Comparison of ENCODE assay signal across 1 cellular context in genomic region chr3:50298836-50299637, GRCh38.
TF ChIP-seq lines count a peak whose summit lies in the region.

Gene HYAL3, minus strand, starts transcription at chr3:50299405. Its CDS starts 3,803 bp downstream, at chr3:50295602.
Gene NAA80, minus strand, starts transcription at chr3:50299405. Its CDS starts 1,942 bp downstream, at chr3:50297463.

TF ChIP-seq in HepG2, 621 proteins besides CTCF, POLR2A, EP300 and RAD21 (continued from another document):
- no peak for TF ChIP-seq IRF1 (CRISPR knock-in tag; IDR thresholded peaks at IDR 0.05; ENCODE audit: low read depth)
- TF ChIP-seq HNRNPL (IDR thresholded peaks at IDR 0.05; ENCODE audit: low read depth, low read length): peak; percentile 42; the same call in 1 of the 2 replicates
- no peak for TF ChIP-seq DNMT1 (CRISPR knock-in tag; IDR thresholded peaks at IDR 0.05)
- TF ChIP-seq ZNF574 (CRISPR knock-in tag; IDR thresholded peaks at IDR 0.05): peak; percentile 97
- TF ChIP-seq ZNF354B (CRISPR knock-in tag; IDR thresholded peaks at IDR 0.05): no peak
- peak; percentile 76; the same call in 1 of the 2 replicates for TF ChIP-seq ZBTB38 (CRISPR knock-in tag; IDR thresholded peaks at IDR 0.05)
- TF ChIP-seq ZNF451 (CRISPR knock-in tag; IDR thresholded peaks at IDR 0.05): peak; percentile 36; the same call in 1 of the 2 replicates
- TF ChIP-seq MED1 (CRISPR knock-in tag; IDR thresholded peaks at IDR 0.05): peak; percentile 61
- 0 out of 2 replicates have a peak, but pooled peaks have one; percentile 49 for TF ChIP-seq ZBTB20 (CRISPR knock-in tag; IDR thresholded peaks at IDR 0.05; ENCODE audit: borderline replicate concordance, low read depth)
- no peak for TF ChIP-seq ZNF883 (CRISPR knock-in tag; IDR thresholded peaks at IDR 0.05; ENCODE audit: not compliant biosample characterization)
- TF ChIP-seq TCF12 (IDR thresholded peaks at IDR 0.05): no peak
- TF ChIP-seq TCF12 (CRISPR knock-in tag; IDR thresholded peaks at IDR 0.05): no peak
- peak; percentile 75 for TF ChIP-seq MYC (CRISPR knock-in tag; IDR thresholded peaks at IDR 0.05; ENCODE audit: borderline replicate concordance)
- TF ChIP-seq EEA1 (CRISPR knock-in tag; IDR thresholded peaks at IDR 0.05; ENCODE audit: borderline replicate concordance): no peak
- peak; percentile 29 for TF ChIP-seq MNT (IDR thresholded peaks at IDR 0.05)
- TF ChIP-seq ZBTB4 (CRISPR knock-in tag; IDR thresholded peaks at IDR 0.05; ENCODE audit: borderline replicate concordance): no peak
- peak; percentile 85; the same call in 1 of the 2 replicates for TF ChIP-seq ZNF550 (CRISPR knock-in tag; IDR thresholded peaks at IDR 0.05; ENCODE audit: borderline replicate concordance)
- no peak for TF ChIP-seq ZNF230 (CRISPR knock-in tag; IDR thresholded peaks at IDR 0.05)
- peak; percentile 18 for TF ChIP-seq ISL2 (CRISPR knock-in tag; IDR thresholded peaks at IDR 0.05)
- peak; percentile 90; the same call in 1 of the 2 replicates for TF ChIP-seq SAFB2 (CRISPR knock-in tag; IDR thresholded peaks at IDR 0.05; ENCODE audit: borderline replicate concordance, low read depth)
- peak; percentile 78; the same call in 1 of the 2 replicates for TF ChIP-seq ZNF616 (CRISPR knock-in tag; IDR thresholded peaks at IDR 0.05; ENCODE audit: low read depth)
- peak; percentile 26; the same call in 1 of the 2 replicates for TF ChIP-seq MXD1 (CRISPR knock-in tag; IDR thresholded peaks at IDR 0.05)
- TF ChIP-seq UBTF (CRISPR knock-in tag; IDR thresholded peaks at IDR 0.05): peak; percentile 66; the same call in 1 of the 2 replicates
- TF ChIP-seq MYPOP (CRISPR knock-in tag; IDR thresholded peaks at IDR 0.05): peak; percentile 89; the same call in 1 of the 2 replicates
